ENCODE assay signal across 9 cellular contexts in genomic region chr15:54803139-54803808, GRCh38.
A peak's percentile ranks its signal among the peaks of the same experiment; 100 is the strongest.
DNase-seq lines count a peak whose midpoint lies in the region; ATAC-seq and TF ChIP-seq lines count a peak whose summit lies in the region.
"Had no signal": no experiment of that assay in that cellular context is flagged by ENCODE, and none has a peak within 500 bp of the region (broad histone marks: within the 10 kb centered on the region; RNA-seq: fewer than 3 reads in every experiment).

No MANE protein-coding gene starts in this region.

- intact Hi-C loops in sigmoid colon (cut with DNase I), result no loop called here

- no peak for TF ChIP-seq POLR2A in sigmoid colon (IDR thresholded peaks at IDR 0.05)

- TF ChIP-seq CTCF in sigmoid colon (IDR thresholded peaks at IDR 0.05), result no peak

- TF ChIP-seq EP300 in sigmoid colon (IDR thresholded peaks at IDR 0.05), result no peak

- no peaks in the 10 kb centered on the region for H3K9me3 ChIP-seq in sigmoid colon
- H3K9me3 ChIP-seq: mucosa of descending colon had no signal

- H3K36me3 ChIP-seq in sigmoid colon, result no peaks in the 10 kb centered on the region

- no peak overlapping the region for H3K27ac ChIP-seq in sigmoid colon

- H3K4me3 ChIP-seq in sigmoid colon, result no peak overlapping the region
- H3K4me3 ChIP-seq: mucosa of descending colon had no signal

- H3K4me1 ChIP-seq in sigmoid colon, result no peaks in the 10 kb centered on the region

- ATAC-seq in GM19328 (IDR thresholded peaks at IDR 0.05; ENCODE audit: unreplicated experiment) (peak; percentile 61), HG03135 (IDR thresholded peaks at IDR 0.05; ENCODE audit: unreplicated experiment) (peak; percentile 72), GM19324 (IDR thresholded peaks at IDR 0.05; ENCODE audit: low FRiP score, unreplicated experiment) (no peak)
- ATAC-seq: mucosa of descending colon had no signal

- DNase-seq in RKO (ENCODE audit: low spot score) (peak; percentile 81), renal cortical epithelial cell (ENCODE audit: low read depth) (peak; percentile 13), NCI-H128 (lab: John Stamatoyannopoulos, UW; ENCODE audit: unreplicated experiment) (no peak), sigmoid colon (no peak), ureter (ENCODE audit: low spot score) (no peak)
- DNase-seq: mucosa of descending colon had no signal

- 59 to 68% methylated on average over 4 of the region's 4 CpGs for whole genome bisulfite sequencing in sigmoid colon, 2 donors

- no peaks in the 10 kb centered on the region for H3K27me3 ChIP-seq in sigmoid colon

Comparison
In these comparisons a context has a peak if more than half of its experiments do, and no peak if none do; other contexts are left out.
1. DNase-seq: peak in RKO (single experiment) and renal cortical epithelial cell (single experiment); none in NCI-H128 (single experiment), sigmoid colon (single experiment) and ureter (single experiment).